21 cellular contexts compared by ENCODE assay signal in the genomic region with DNA sequence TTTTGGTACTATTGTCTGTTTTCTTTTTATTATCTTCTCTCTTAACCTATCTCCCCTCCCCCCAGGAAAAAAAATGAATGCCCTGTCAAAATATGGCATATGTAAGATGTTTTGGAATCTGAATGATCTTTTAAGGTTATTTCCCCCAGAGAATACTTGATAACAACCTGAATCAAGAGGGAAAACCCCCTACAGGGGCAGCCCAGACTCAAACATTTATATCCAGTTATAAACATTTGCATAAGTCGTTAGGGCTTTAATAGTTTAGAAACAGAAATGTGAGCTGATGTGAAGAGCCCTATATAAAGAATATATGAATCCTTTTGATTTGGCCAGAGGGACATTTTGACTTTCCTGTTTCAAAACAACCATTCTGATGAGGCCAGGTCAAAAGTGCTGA.
DNase-seq lines count a peak whose midpoint lies in the region; ATAC-seq and TF ChIP-seq lines count a peak whose summit lies in the region.
"Had no signal": no experiment of that assay in that cellular context is flagged by ENCODE, and none has a peak within 500 bp of the region (broad histone marks: within the 10 kb centered on the region; RNA-seq: fewer than 3 reads in every experiment).

No MANE protein-coding gene starts in this region.

- CTCF ChIA-PET in activated CD4-positive, alpha-beta T cell treated with anti-CD3 and anti-CD28 coated beads for 36 hours (lab: Charles Lee): interaction anchor here (0.6 to 5.0 kb wide), 4 partner anchors 12 to 325 kb away, joined by 3 to 39 read pairs (median 3); no protein-coding TSS in a partner anchor

- H3K4me3 Mint-ChIP-seq in activated CD4-positive, alpha-beta T cell treated with anti-CD3 and anti-CD28 coated beads for 36 hours: no peak overlapping the region
- H3K4me3 Mint-ChIP-seq in IgD-negative memory B cell: peak overlapping the region in 3 of 4 donors; percentile 0 to 47 (median 3)
- peak overlapping the region; percentile 34 for H3K4me3 Mint-ChIP-seq in activated T-helper 17 cell treated with anti-CD3 and anti-CD28 coated beads, Interleukin-2, amount 50 U/mL, for 72 hours
- H3K4me3 Mint-ChIP-seq in naive thymus-derived CD8-positive, alpha-beta T cell: no peak overlapping the region
- H3K4me3 Mint-ChIP-seq: activated naive CD8-positive, alpha-beta T cell treated with anti-CD3 and anti-CD28 coated beads, Interleukin-2, amount 10 ng/mL, durations not matched to agents 7 days and 5 days had no signal

- H3K4me1 ChIP-seq in vagina: no peaks in the 10 kb centered on the region
- H3K4me1 ChIP-seq: psoas muscle had no signal

- H3K36me3 Mint-ChIP-seq in activated CD4-positive, alpha-beta T cell treated with anti-CD3 and anti-CD28 coated beads for 36 hours (ENCODE audit: low read depth): no peaks in the 10 kb centered on the region
- peaks cover 3% of the 10 kb centered on the region for H3K36me3 Mint-ChIP-seq in IgD-negative memory B cell
- no peaks in the 10 kb centered on the region for H3K36me3 Mint-ChIP-seq in activated T-helper 17 cell treated with anti-CD3 and anti-CD28 coated beads, Interleukin-2, amount 50 U/mL, for 72 hours (ENCODE audit: low read depth)
- H3K36me3 Mint-ChIP-seq in naive thymus-derived CD8-positive, alpha-beta T cell: no peaks in the 10 kb centered on the region

- POLR2A ChIA-PET in activated CD4-positive, alpha-beta T cell treated with anti-CD3 and anti-CD28 coated beads for 36 hours (lab: Charles Lee): no interaction called here
- POLR2A ChIA-PET in naive thymus-derived CD8-positive, alpha-beta T cell (lab: Charles Lee): interaction anchor here (1.5 kb wide), 1 partner anchor 49 kb away, joined by 5 read pairs; no protein-coding TSS in a partner anchor

- no peaks in the 10 kb centered on the region for H3K36me3 ChIP-seq in vagina

- peak overlapping the region; percentile 48 for H3K27ac Mint-ChIP-seq in activated CD4-positive, alpha-beta T cell treated with anti-CD3 and anti-CD28 coated beads for 36 hours
- peak overlapping the region; percentile 15 to 64 (median 43) for H3K27ac Mint-ChIP-seq in IgD-negative memory B cell
- peak overlapping the region; percentile 28 for H3K27ac Mint-ChIP-seq in activated T-helper 17 cell treated with anti-CD3 and anti-CD28 coated beads, Interleukin-2, amount 50 U/mL, for 72 hours
- peak overlapping the region in 2 of 10 donors; percentile 44 to 61 for H3K27ac Mint-ChIP-seq in naive thymus-derived CD8-positive, alpha-beta T cell
- H3K27ac Mint-ChIP-seq: activated naive CD8-positive, alpha-beta T cell treated with anti-CD3 and anti-CD28 coated beads, Interleukin-2, amount 10 ng/mL, durations not matched to agents 7 days and 5 days had no signal

- peak; percentile 48 for ATAC-seq in activated CD4-positive, alpha-beta T cell treated with anti-CD3 and anti-CD28 coated beads for 36 hours
- peak; percentile 62 for ATAC-seq in activated T-helper 17 cell treated with anti-CD3 and anti-CD28 coated beads, Interleukin-2, amount 50 U/mL, for 72 hours (replicated peaks)
- peak; percentile 64 to 72 for ATAC-seq in naive thymus-derived CD8-positive, alpha-beta T cell
- ATAC-seq: psoas muscle had no signal

- H3K27me3 Mint-ChIP-seq in activated CD4-positive, alpha-beta T cell treated with anti-CD3 and anti-CD28 coated beads for 36 hours: no peaks in the 10 kb centered on the region
- no peaks in the 10 kb centered on the region for H3K27me3 Mint-ChIP-seq in IgD-negative memory B cell
- H3K27me3 Mint-ChIP-seq in activated T-helper 17 cell treated with anti-CD3 and anti-CD28 coated beads, Interleukin-2, amount 50 U/mL, for 72 hours: no peaks in the 10 kb centered on the region
- no peaks in the 10 kb centered on the region for H3K27me3 Mint-ChIP-seq in naive thymus-derived CD8-positive, alpha-beta T cell
- H3K27me3 Mint-ChIP-seq: activated naive CD8-positive, alpha-beta T cell treated with anti-CD3 and anti-CD28 coated beads, Interleukin-2, amount 10 ng/mL, durations not matched to agents 7 days and 5 days had no signal

- no peak for TF ChIP-seq POLR2A in vagina (IDR thresholded peaks at IDR 0.05)

- peaks cover 33% of the 10 kb centered on the region for H3K4me1 Mint-ChIP-seq in activated CD4-positive, alpha-beta T cell treated with anti-CD3 and anti-CD28 coated beads for 36 hours
- H3K4me1 Mint-ChIP-seq in IgD-negative memory B cell: peaks cover 46 to 49% (median 47%) of the 10 kb centered on the region in 3 donors
- H3K4me1 Mint-ChIP-seq in activated T-helper 17 cell treated with anti-CD3 and anti-CD28 coated beads, Interleukin-2, amount 50 U/mL, for 72 hours: peaks cover 14% of the 10 kb centered on the region
- H3K4me1 Mint-ChIP-seq in naive thymus-derived CD8-positive, alpha-beta T cell: peaks cover 7 to 63% (median 24%) of the 10 kb centered on the region in 4 donors

- no peaks in the 10 kb centered on the region for H3K9me3 Mint-ChIP-seq in activated CD4-positive, alpha-beta T cell treated with anti-CD3 and anti-CD28 coated beads for 36 hours (ENCODE audit: low read depth)
- peaks cover 0 to 3% (median 0%) of the 10 kb centered on the region in 3 donors for H3K9me3 Mint-ChIP-seq in IgD-negative memory B cell
- H3K9me3 Mint-ChIP-seq in activated T-helper 17 cell treated with anti-CD3 and anti-CD28 coated beads, Interleukin-2, amount 50 U/mL, for 72 hours: no peaks in the 10 kb centered on the region
- peaks cover 0 to 4% (median 0%) of the 10 kb centered on the region in 9 donors for H3K9me3 Mint-ChIP-seq in naive thymus-derived CD8-positive, alpha-beta T cell

- no peak for TF ChIP-seq CTCF in vagina (IDR thresholded peaks at IDR 0.05)

- H3K4me3 ChIP-seq in vagina: no peak overlapping the region
- H3K4me3 ChIP-seq: lung, psoas muscle had no signal

- DNase-seq in activated CD4-positive, alpha-beta T cell treated with anti-CD3 and anti-CD28 coated beads for 36 hours: no peak
- DNase-seq in activated CD4-positive, alpha-beta T cell treated with anti-CD3 and anti-CD28 coated beads, Interleukin-2, amount 50 U/mL, for 48 hours: no peak
- DNase-seq in naive thymus-derived CD8-positive, alpha-beta T cell: no peak
- DNase-seq in vagina (ENCODE audit: extremely low spot score in 2 of 2): no peak
- DNase-seq in activated effector memory CD4-positive, alpha-beta T cell treated with Interleukin-2 at 50 U/mL for 16 hours: no peak
- no peak for DNase-seq in dermis blood vessel endothelial cell
- DNase-seq: 8988T; activated naive CD8-positive, alpha-beta T cell treated with anti-CD3 and anti-CD28 coated beads, Interleukin-2, amount 10 ng/mL, durations not matched to agents 7 days and 5 days; cerebellar nuclear complex; COR-L47; DMS79 treated with DMSO at 0.1 percent for 48 hours; glutamatergic neuron; NCI-H187 treated with DMSO at 0.1 percent for 48 hours; NCI-H69; nucleus accumbens; psoas muscle; stimulated activated CD8-positive, alpha-beta memory T cell treated with anti-CD3 and anti-CD28 coated beads, Interleukin-4, amount 100 ng/mL, for 48 hours had no signal

- H3K27ac ChIP-seq in vagina: no peak overlapping the region
- H3K27ac ChIP-seq: psoas muscle, RWPE1 had no signal

- no peaks in the 10 kb centered on the region for H3K27me3 ChIP-seq in vagina

- H3K9me3 ChIP-seq in vagina: no peaks in the 10 kb centered on the region

- intact Hi-C loops in activated CD4-positive, alpha-beta T cell treated with anti-CD3 and anti-CD28 coated beads for 36 hours (cut with DNase I, micrococcal nuclease): no loop called here
- intact Hi-C loops in vagina (cut with DNase I): no loop called here

Comparison
In these comparisons a context has a peak if more than half of its experiments do, and no peak if none do; other contexts are left out.
1. H3K4me3 Mint-ChIP-seq: peak in IgD-negative memory B cell (3 of 4) and activated T-helper 17 cell treated with anti-CD3 and anti-CD28 coated beads, Interleukin-2, amount 50 U/mL, for 72 hours (single experiment); none in activated CD4-positive, alpha-beta T cell treated with anti-CD3 and anti-CD28 coated beads for 36 hours (single experiment) and naive thymus-derived CD8-positive, alpha-beta T cell (0 of 10).
2. Peak in every context shown above with its lines, with median percentiles within 50 percentile points of each other: ATAC-seq.